Comparison of ENCODE assay signal across 8 cellular contexts in the genomic region with DNA sequence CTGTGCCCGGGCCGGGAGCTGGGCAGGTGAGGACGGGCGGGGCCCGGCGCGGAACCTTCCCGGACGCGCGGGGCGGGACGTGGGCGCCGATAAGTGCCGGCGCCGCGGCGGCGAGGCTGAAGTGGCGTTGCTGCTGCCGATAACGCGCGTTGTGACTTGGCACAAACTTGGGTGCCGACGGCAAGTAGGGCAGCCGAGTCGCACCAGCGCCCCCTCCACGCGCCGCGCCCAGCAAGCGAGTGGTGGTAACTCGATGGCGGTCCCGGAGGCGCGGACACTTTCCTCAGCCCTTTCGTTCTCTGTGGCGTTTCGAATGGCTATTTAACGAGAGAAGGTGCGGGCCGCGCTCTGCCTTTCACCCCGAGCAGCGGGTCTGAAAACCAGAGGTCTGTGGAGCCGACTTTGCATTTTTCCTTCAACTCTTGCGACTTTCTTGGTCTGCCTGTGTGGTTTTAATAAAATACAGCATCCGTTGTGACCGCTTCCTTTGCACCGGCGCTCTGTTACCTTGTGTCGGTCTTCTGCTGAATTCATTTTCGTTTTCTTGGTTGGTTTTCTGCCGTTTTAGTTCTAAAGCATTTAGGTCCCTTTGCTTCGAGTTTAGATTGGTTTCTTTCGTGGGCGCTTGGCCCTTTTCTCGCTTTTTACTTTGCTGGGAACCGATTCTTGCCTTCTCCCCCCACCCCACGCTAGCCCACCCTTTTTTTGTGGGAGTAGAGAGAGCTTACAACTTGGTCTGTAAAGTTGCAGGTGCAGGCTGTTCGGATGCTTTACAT. TPM values are rescaled to one million over a fixed set of nuclear protein-coding genes. Genes with fewer than 3 reads are reported as not detected.
DNase-seq lines count a peak whose midpoint lies in the region; ATAC-seq and TF ChIP-seq lines count a peak whose summit lies in the region.

No MANE protein-coding gene starts in this region.

- WGBS in esophagus, 2 donors, result 0% methylated on average over 57 to 66 of the region's 66 CpGs

- ATAC-seq in GM18520 (IDR thresholded peaks at IDR 0.05; ENCODE audit: unreplicated experiment) (peak; percentile 11), HG03095 (IDR thresholded peaks at IDR 0.05; ENCODE audit: unreplicated experiment) (peak; percentile 18)

- peak overlapping the region; percentile 85 for H3K4me3 ChIP-seq in AG04449 (ENCODE audit: low read depth, low read length)
- H3K4me3 ChIP-seq in esophagus (ENCODE audit: low read depth in 1 of 2, low read length in 2 of 2), result peak overlapping the region; percentile 95 to 97
- H3K4me3 ChIP-seq in muscle layer of duodenum (ENCODE audit: low read depth in 1 of 2, low read length in 2 of 2), result peak overlapping the region; percentile 86 to 98

- H3K9me3 ChIP-seq in esophagus (ENCODE audit: control insufficient read depth in 2 of 2, insufficient read depth in 1 of 2, low read depth in 1 of 2, low read length in 1 of 2) (no peaks in the 10 kb centered on the region), muscle layer of duodenum (ENCODE audit: control insufficient read depth in 1 of 2, low read length in 2 of 2) (no peaks in the 10 kb centered on the region)

- H3K27me3 ChIP-seq in esophagus (ENCODE audit: control insufficient read depth in 1 of 2, insufficient read depth in 2 of 2, low read length in 2 of 2), result no peaks in the 10 kb centered on the region
- no peaks in the 10 kb centered on the region for H3K27me3 ChIP-seq in muscle layer of duodenum (ENCODE audit: low read depth, low read length)

- CTCF ChIA-PET in AG04449 (lab: Yijun Ruan, JAX), result interaction anchor here (0.6 to 12.7 kb wide), 54 partner anchors 7 to 432 kb away, joined by 3 to 497 read pairs (median 9); a partner anchor contains a TSS

- H3K27ac ChIP-seq in esophagus (ENCODE audit: low read depth in 2 of 2, low read length in 1 of 2) (peak overlapping the region; percentile 91 to 98), muscle layer of duodenum (ENCODE audit: low read length) (peak overlapping the region; percentile 94)

- DNase-seq in AG04449 (ENCODE audit: low read depth, low spot score) (no peak), NCI-H748 treated with DMSO at 0.1 percent for 48 hours (lab: John Stamatoyannopoulos, UW) (peak; percentile 22), activated T-cell treated with anti-CD3 and anti-CD28 coated beads for 24 hours (ENCODE audit: low read depth) (peak; percentile 43)
- DNase-seq in stimulated activated CD8-positive, alpha-beta memory T cell treated with anti-CD3 and anti-CD28 coated beads, Interleukin-7, amount 100 ng/mL, for 24 hours (ENCODE audit: low read depth), result peak; percentile 30

- POLR2A ChIA-PET in AG04449 (lab: Yijun Ruan, JAX), result interaction anchor here (0.8 to 2.3 kb wide), 14 partner anchors 9 to 175 kb away, joined by 3 to 51 read pairs (median 7); a partner anchor contains a TSS

- TF ChIP-seq CTCF in AG04449 (IDR thresholded peaks at IDR 0.05; ENCODE audit: insufficient read depth, low read length, missing control alignments), result peak; percentile 42

- no peaks in the 10 kb centered on the region for H3K36me3 ChIP-seq in esophagus (ENCODE audit: control insufficient read depth in 2 of 2, insufficient read depth in 2 of 2, low read length in 1 of 2)
- H3K36me3 ChIP-seq in muscle layer of duodenum (ENCODE audit: control insufficient read depth in 1 of 2, insufficient read depth in 2 of 2, low read length in 2 of 2), result peaks cover 0 to 11% of the 10 kb centered on the region in 2 donors

- no peaks in the 10 kb centered on the region for H3K4me1 ChIP-seq in esophagus (ENCODE audit: control insufficient read depth in 2 of 2, insufficient read depth in 2 of 2, low read length in 1 of 2)
- peaks cover 0 to 13% of the 10 kb centered on the region in 2 donors for H3K4me1 ChIP-seq in muscle layer of duodenum (ENCODE audit: control insufficient read depth in 1 of 2, insufficient read depth in 2 of 2, low read length in 2 of 2)

RNA-seq across cellular contexts. Expression of a gene that starts 0.7 kb away (rescaled TPM):
- 1 to 10 TPM; 7.4 to 9.8 TPM for polyA plus RNA-seq in esophagus
